ENCODE assay signal across 16 cellular contexts in the genomic region with DNA sequence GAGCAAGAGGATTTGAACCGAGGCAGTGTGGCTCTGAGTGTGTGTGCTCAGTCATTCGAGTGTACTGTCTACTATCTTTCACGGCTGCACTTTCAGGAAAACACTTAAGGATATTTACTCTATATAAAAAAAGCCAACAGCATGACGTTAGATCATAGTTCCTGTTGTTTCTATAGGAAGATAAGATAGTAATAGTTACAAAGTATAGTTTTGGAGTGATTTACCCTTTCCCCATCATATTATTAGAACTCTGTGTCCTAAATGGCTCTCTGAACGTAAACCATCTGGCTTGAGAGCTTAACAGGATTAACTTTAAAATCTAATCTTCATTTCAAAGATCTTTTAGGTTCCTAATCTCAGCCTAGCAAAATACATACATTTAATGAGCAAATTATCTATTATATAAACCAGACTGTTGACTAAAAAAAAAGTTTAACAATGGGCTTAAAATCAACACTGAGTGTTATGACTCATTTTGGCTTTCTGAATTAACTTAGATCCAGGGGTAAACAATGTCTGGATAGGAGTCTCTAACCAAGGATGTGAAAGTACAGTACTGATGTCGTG.
DNase-seq lines count a peak whose midpoint lies in the region; ATAC-seq, FAIRE-seq and TF ChIP-seq lines count a peak whose summit lies in the region.
"Had no signal": no experiment of that assay in that cellular context is flagged by ENCODE, and none has a peak within 500 bp of the region (broad histone marks: within the 10 kb centered on the region; RNA-seq: fewer than 3 reads in every experiment).

No MANE protein-coding gene starts in this region.

- no peak for ATAC-seq in CD4-positive, alpha-beta T cell (ENCODE audit: poor library complexity)
- ATAC-seq in stimulated activated memory B cell treated with anti-CD40 and anti-IgM and Interleukin-4, amounts not matched to agents 10 μg/mL and 1 μg/mL and 100 μg/mL, for 72 hours: no peak

- H3K9me2 ChIP-seq in hepatocyte (replicated peaks; ENCODE audit: insufficient read depth): no peaks in the 10 kb centered on the region

- no peaks in the 10 kb centered on the region for H3K79me2 ChIP-seq in hepatocyte

- H3K9me3 ChIP-seq in AG04450 (ENCODE audit: control insufficient read depth, insufficient read depth, low read length): no peaks in the 10 kb centered on the region
- H3K9me3 ChIP-seq in WERI-Rb-1 (ENCODE audit: severe bottlenecking): no peaks in the 10 kb centered on the region
- H3K9me3 ChIP-seq in hepatocyte (ENCODE audit: low read depth): no peaks in the 10 kb centered on the region
- H3K9me3 ChIP-seq in MG63: no peaks in the 10 kb centered on the region
- no peaks in the 10 kb centered on the region for H3K9me3 ChIP-seq in CD4-positive, alpha-beta T cell (ENCODE audit: control insufficient read depth, low read length)
- H3K9me3 ChIP-seq: colonic mucosa had no signal

- TF ChIP-seq POLR2A in H54 (IDR thresholded peaks at IDR 0.05; ENCODE audit: low read depth, low read length): no peak

- no peaks in the 10 kb centered on the region for H3K9me3 Mint-ChIP-seq in CD4-positive, alpha-beta T cell
- no peaks in the 10 kb centered on the region for H3K9me3 Mint-ChIP-seq in stimulated activated memory B cell treated with anti-CD40 and anti-IgM and Interleukin-4, amounts not matched to agents 10 μg/mL and 1 μg/mL and 100 μg/mL, for 72 hours
- H3K9me3 Mint-ChIP-seq: activated naive CD4-positive, alpha-beta T cell treated with anti-CD3 and anti-CD28 coated beads, Interleukin-2, amount 50 U/mL, for 72 hours had no signal

- intact Hi-C loops in CD4-positive, alpha-beta T cell (cut with DNase I, micrococcal nuclease): no loop called here

- no peak overlapping the region for H2AFZ ChIP-seq in hepatocyte

- H3K27ac ChIP-seq in AG04450 (ENCODE audit: low read depth, low read length): no peak overlapping the region
- H3K27ac ChIP-seq in WERI-Rb-1: peak overlapping the region; percentile 16
- peak overlapping the region; percentile 79 for H3K27ac ChIP-seq in hepatocyte
- H3K27ac ChIP-seq in CD4-positive, alpha-beta T cell (ENCODE audit: low read depth, low read length): no peak overlapping the region
- H3K27ac ChIP-seq: colonic mucosa had no signal

- H3K27ac Mint-ChIP-seq in CD4-positive, alpha-beta T cell: no peak overlapping the region
- H3K27ac Mint-ChIP-seq in stimulated activated memory B cell treated with anti-CD40 and anti-IgM and Interleukin-4, amounts not matched to agents 10 μg/mL and 1 μg/mL and 100 μg/mL, for 72 hours: no peak overlapping the region

- CTCF ChIA-PET in AG04450 (lab: Charles Lee): interaction anchor here (0.8 kb wide), 1 partner anchor 22 kb away, joined by 3 read pairs; no protein-coding TSS in a partner anchor
- CTCF ChIA-PET in CD4-positive, alpha-beta T cell (lab: Charles Lee): no interaction called here

- POLR2A ChIA-PET in AG04450 (lab: Yijun Ruan, JAX): interaction anchor here (0.8 kb wide), 1 partner anchor 18 kb away, joined by 3 read pairs; no protein-coding TSS in a partner anchor
- POLR2A ChIA-PET in CD4-positive, alpha-beta T cell (lab: Charles Lee): no interaction called here

- peak; percentile 82 for FAIRE-seq in H54 (lab: Jason Lieb, UNC)
- FAIRE-seq: TTC549 had no signal

- peaks cover 21% of the 10 kb centered on the region for H3K36me3 Mint-ChIP-seq in CD4-positive, alpha-beta T cell (ENCODE audit: low read depth)
- peaks cover 13% of the 10 kb centered on the region for H3K36me3 Mint-ChIP-seq in stimulated activated memory B cell treated with anti-CD40 and anti-IgM and Interleukin-4, amounts not matched to agents 10 μg/mL and 1 μg/mL and 100 μg/mL, for 72 hours
- H3K36me3 Mint-ChIP-seq: activated naive CD4-positive, alpha-beta T cell treated with anti-CD3 and anti-CD28 coated beads, Interleukin-2, amount 50 U/mL, for 72 hours had no signal

- no peaks in the 10 kb centered on the region for H4K20me1 ChIP-seq in hepatocyte (ENCODE audit: insufficient read depth, poor library complexity, severe bottlenecking)

- peak; percentile 20 for DNase-seq in AG04450 (ENCODE audit: low read depth, low spot score)
- no peak for DNase-seq in H54 (ENCODE audit: insufficient read length, low spot score)
- DNase-seq in WERI-Rb-1: peak; percentile 17
- peak; percentile 23 for DNase-seq in hepatocyte (ENCODE audit: low spot score)
- DNase-seq in MG63: no peak
- no peak for DNase-seq in GF-D8 (lab: John Stamatoyannopoulos, UW)
- no peak for DNase-seq in CD4-positive, alpha-beta T cell
- DNase-seq: colonic mucosa; GDM1; NCI-H1092 treated with DMSO at 0.1 percent for 48 hours; NCI-H748 treated with DMSO at 0.1 percent for 48 hours; SIG-M5; stimulated activated CD4-positive, alpha-beta T cell treated with anti-CD3 and anti-CD28 coated beads, Interleukin-1b, Interleukin-23, amount 100 ng/mL, for 48 hours had no signal

- no peak overlapping the region for H3K4me3 ChIP-seq in AG04450 (ENCODE audit: low read depth, low read length)
- no peak overlapping the region for H3K4me3 ChIP-seq in WERI-Rb-1 (ENCODE audit: low read depth, low read length)
- H3K4me3 ChIP-seq in hepatocyte: no peak overlapping the region
- no peak overlapping the region for H3K4me3 ChIP-seq in MG63
- H3K4me3 ChIP-seq: colonic mucosa had no signal

- no peaks in the 10 kb centered on the region for H3K4me1 Mint-ChIP-seq in CD4-positive, alpha-beta T cell (ENCODE audit: low read depth)
- no peaks in the 10 kb centered on the region for H3K4me1 Mint-ChIP-seq in stimulated activated memory B cell treated with anti-CD40 and anti-IgM and Interleukin-4, amounts not matched to agents 10 μg/mL and 1 μg/mL and 100 μg/mL, for 72 hours

- H3K4me1 ChIP-seq in hepatocyte (ENCODE audit: insufficient read depth): peaks cover 23% of the 10 kb centered on the region
- H3K4me1 ChIP-seq: colonic mucosa had no signal

- no peak for TF ChIP-seq CTCF in AG04450 (IDR thresholded peaks at IDR 0.05; ENCODE audit: low read depth, low read length)
- TF ChIP-seq CTCF in WERI-Rb-1 (IDR thresholded peaks at IDR 0.05; ENCODE audit: low read depth, low read length): no peak
- TF ChIP-seq CTCF in hepatocyte (IDR thresholded peaks at IDR 0.05; ENCODE audit: poor library complexity): no peak
- TF ChIP-seq CTCF in CD4-positive, alpha-beta T cell (IDR thresholded peaks at IDR 0.05): no peak

- H3K27me3 ChIP-seq in AG04450 (ENCODE audit: control insufficient read depth, insufficient read depth, low read length) (no peaks in the 10 kb centered on the region), WERI-Rb-1 (ENCODE audit: insufficient read depth, low read depth, severe bottlenecking) (no peaks in the 10 kb centered on the region), hepatocyte (no peaks in the 10 kb centered on the region), MG63 (no peaks in the 10 kb centered on the region)
- no peaks in the 10 kb centered on the region for H3K27me3 ChIP-seq in CD4-positive, alpha-beta T cell (ENCODE audit: control insufficient read depth, insufficient read depth, low read length)
- H3K27me3 ChIP-seq: colonic mucosa had no signal

- 29% methylated on average over 6 of the region's 6 CpGs for WGBS in hepatocyte (ENCODE audit: low lambda C conversion rate, missing lambda C conversion rate)

- peak overlapping the region; percentile 40 for H3K4me2 ChIP-seq in hepatocyte

- no peaks in the 10 kb centered on the region for H3K27me3 Mint-ChIP-seq in CD4-positive, alpha-beta T cell
- H3K27me3 Mint-ChIP-seq in stimulated activated memory B cell treated with anti-CD40 and anti-IgM and Interleukin-4, amounts not matched to agents 10 μg/mL and 1 μg/mL and 100 μg/mL, for 72 hours: no peaks in the 10 kb centered on the region

- no peak overlapping the region for H3K4me3 Mint-ChIP-seq in CD4-positive, alpha-beta T cell
- H3K4me3 Mint-ChIP-seq in stimulated activated memory B cell treated with anti-CD40 and anti-IgM and Interleukin-4, amounts not matched to agents 10 μg/mL and 1 μg/mL and 100 μg/mL, for 72 hours: no peak overlapping the region

- H3K36me3 ChIP-seq in WERI-Rb-1: no peaks in the 10 kb centered on the region
- H3K36me3 ChIP-seq in hepatocyte (replicated peaks; ENCODE audit: insufficient read depth, low read depth): no peaks in the 10 kb centered on the region
- no peaks in the 10 kb centered on the region for H3K36me3 ChIP-seq in MG63
- H3K36me3 ChIP-seq: colonic mucosa had no signal

Comparison
In these comparisons a context has a peak if more than half of its experiments do, and no peak if none do; other contexts are left out.
1. DNase-seq: peak in AG04450 (single experiment), WERI-Rb-1 (single experiment) and hepatocyte (single experiment); none in H54 (single experiment), MG63 (single experiment), GF-D8 (single experiment) and CD4-positive, alpha-beta T cell (0 of 10).
2. H3K27ac ChIP-seq: peak in WERI-Rb-1 (single experiment) and hepatocyte (single experiment); none in AG04450 (single experiment) and CD4-positive, alpha-beta T cell (single experiment).